1 cellular context compared by ENCODE assay signal in genomic region chr1:225999227-225999911, GRCh38.
A peak's percentile ranks its signal among the peaks of the same experiment; 100 is the strongest.
TF ChIP-seq lines count a peak whose summit lies in the region.

Gene SDE2, minus strand, starts transcription at chr1:225999343. Its CDS starts 31 bp downstream, at chr1:225999312.

TF ChIP-seq in HepG2, 621 proteins besides CTCF, POLR2A, EP300 and RAD21 (continued from another document and continues in another):
- TF ChIP-seq ZNF567 (CRISPR knock-in tag; IDR thresholded peaks at IDR 0.05; ENCODE audit: borderline replicate concordance) (no peak), ZNF280B (CRISPR knock-in tag; IDR thresholded peaks at IDR 0.05; ENCODE audit: borderline replicate concordance) (peak; percentile 91; the same call in 1 of the 2 replicates), ZFP41 (CRISPR knock-in tag; IDR thresholded peaks at IDR 0.05; ENCODE audit: borderline replicate concordance) (no peak), MEF2D (CRISPR knock-in tag; IDR thresholded peaks at IDR 0.05) (peak; percentile 26; the same call in 1 of the 2 replicates), TAF15 (IDR thresholded peaks at IDR 0.05; ENCODE audit: low read depth, low read length, poor library complexity, severe bottlenecking) (no peak), MXD3 (CRISPR knock-in tag; IDR thresholded peaks at IDR 0.05) (no peak), ARID5B (CRISPR knock-in tag; IDR thresholded peaks at IDR 0.05) (peak; percentile 68), ZFP62 (CRISPR knock-in tag; IDR thresholded peaks at IDR 0.05) (no peak), ZNF354B (CRISPR knock-in tag; IDR thresholded peaks at IDR 0.05) (no peak), ZNF256 (CRISPR knock-in tag; conservative IDR thresholded peaks at IDR 0.05) (0 out of 2 replicates have a peak, but pooled peaks have one; percentile 31), SMAD1 (CRISPR knock-in tag; IDR thresholded peaks at IDR 0.05; ENCODE audit: borderline replicate concordance, low read depth) (no peak), BRCA1 (CRISPR knock-in tag; IDR thresholded peaks at IDR 0.05) (no peak), TFAP4 (IDR thresholded peaks at IDR 0.05; ENCODE audit: borderline replicate concordance, low read depth) (peak; percentile 54; the same call in 1 of the 2 replicates), ZNF580 (CRISPR knock-in tag; IDR thresholded peaks at IDR 0.05; ENCODE audit: borderline replicate concordance, low read depth) (0 out of 2 replicates have a peak, but pooled peaks have one; percentile 61), THAP9 (CRISPR knock-in tag; IDR thresholded peaks at IDR 0.05; ENCODE audit: borderline replicate concordance) (peak; percentile 88; the same call in 1 of the 2 replicates), ZNF275 (CRISPR knock-in tag; IDR thresholded peaks at IDR 0.05; ENCODE audit: borderline replicate concordance) (no peak), REST (IDR thresholded peaks at IDR 0.05; ENCODE audit: borderline replicate concordance in 1 of 2, low read depth in 1 of 2, low read length in 2 of 2) (no peak; a peak in 1 of 4 replicates), ZNF180 (CRISPR knock-in tag; IDR thresholded peaks at IDR 0.05; ENCODE audit: borderline replicate concordance, low read depth) (no peak), KAT2B (IDR thresholded peaks at IDR 0.05; ENCODE audit: borderline replicate concordance, low read depth, low read length) (no peak), ATF3 (CRISPR knock-in tag; IDR thresholded peaks at IDR 0.05) (no peak), THAP11 (CRISPR knock-in tag; IDR thresholded peaks at IDR 0.05) (peak; percentile 91), ZNF317 (CRISPR knock-in tag; IDR thresholded peaks at IDR 0.05) (peak; percentile 50), ZNF512B (CRISPR knock-in tag; IDR thresholded peaks at IDR 0.05; ENCODE audit: borderline replicate concordance) (no peak), IKZF4 (CRISPR knock-in tag; IDR thresholded peaks at IDR 0.05; ENCODE audit: borderline replicate concordance, low read depth, not compliant biosample characterization) (no peak), MXD1 (CRISPR knock-in tag; IDR thresholded peaks at IDR 0.05) (no peak; the same call in 1 of the 2 replicates), TFDP1 (CRISPR knock-in tag; IDR thresholded peaks at IDR 0.05; ENCODE audit: borderline replicate concordance) (peak; percentile 57; the same call in 1 of the 2 replicates), MATR3 (CRISPR knock-in tag; IDR thresholded peaks at IDR 0.05) (no peak), EEA1 (CRISPR knock-in tag; IDR thresholded peaks at IDR 0.05; ENCODE audit: borderline replicate concordance) (peak; percentile 39; the same call in 1 of the 2 replicates), ZNF18 (CRISPR knock-in tag; IDR thresholded peaks at IDR 0.05; ENCODE audit: insufficient replicate concordance) (peak; percentile 72)
